In the genomic region with DNA sequence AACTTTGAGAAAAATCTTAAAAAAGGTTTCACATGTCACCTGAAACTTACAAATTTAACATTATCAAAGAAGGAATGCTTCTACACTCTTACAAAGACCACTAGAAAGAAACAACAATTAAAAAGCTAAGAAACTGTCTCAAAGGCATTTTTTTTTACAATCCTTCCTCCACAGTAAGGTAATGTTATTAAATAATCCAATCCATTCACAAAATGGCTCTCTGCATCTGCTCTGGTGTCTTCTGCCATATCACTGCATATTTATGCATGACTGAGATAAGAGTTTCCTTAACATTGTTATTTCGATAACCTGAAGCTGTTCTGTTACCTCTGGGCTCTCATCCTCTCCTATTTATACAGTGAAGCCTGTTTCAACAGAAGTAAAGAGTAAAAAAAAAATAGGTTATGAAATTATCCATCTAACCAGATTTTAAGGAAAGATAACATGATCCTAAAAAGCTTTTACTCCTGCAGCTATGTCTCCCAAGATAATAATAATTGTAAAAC, we compare ENCODE assay signal across 14 cellular contexts. TPM values are rescaled to one million over a fixed set of nuclear protein-coding genes. Genes with fewer than 3 reads are reported as not detected.
DNase-seq lines count a peak whose midpoint lies in the region; ATAC-seq and TF ChIP-seq lines count a peak whose summit lies in the region.
"Had no signal": no experiment of that assay in that cellular context is flagged by ENCODE, and none has a peak within 500 bp of the region (broad histone marks: within the 10 kb centered on the region; RNA-seq: fewer than 3 reads in every experiment).

No MANE protein-coding gene starts in this region.

- H3K36me3 ChIP-seq in CD4-positive, alpha-beta memory T cell (ENCODE audit: insufficient read depth, low read length): peaks cover 78% of the 10 kb centered on the region

- no peaks in the 10 kb centered on the region for H3K9me3 ChIP-seq in CD4-positive, alpha-beta memory T cell (ENCODE audit: control insufficient read depth in 1 of 2, low read length in 2 of 2)
- H3K9me3 ChIP-seq: ascending aorta, sigmoid colon had no signal

- DNase-seq in CD4-positive, alpha-beta memory T cell: no peak
- DNase-seq in HFFc6 (no peak), naive B cell (no peak), NCI-H748 treated with DMSO at 0.1 percent for 48 hours (lab: John Stamatoyannopoulos, UW) (no peak), NCI-H1092 (lab: John Stamatoyannopoulos, UW) (no peak)
- DNase-seq in activated T-helper 1 cell treated with anti-CD3 and anti-CD28 coated beads, Interleukin-12 subunit alpha, Interleukin-12 subunit beta, Interleukin-2, Interleukin-4 antibody, amounts not matched to agents 30 ng/mL and 10 ng/mL and 1 ng/mL, durations not matched to agents 14 hours and 24 hours and 36 hours (ENCODE audit: low spot score): no peak
- DNase-seq: COR-L47; effector CD4-positive, alpha-beta T cell; foreskin melanocyte; kidney; sigmoid colon had no signal

- H3K4me3 Mint-ChIP-seq in CD4-positive, alpha-beta memory T cell: peak overlapping the region in 7 of 8 donors; percentile 11 to 81 (median 69)
- H3K4me3 Mint-ChIP-seq in HFFc6 (peak overlapping the region; percentile 45), naive B cell (peak overlapping the region; percentile 6 to 82 (median 66))
- H3K4me3 Mint-ChIP-seq in activated T-helper 1 cell treated with anti-CD3 and anti-CD28 coated beads, Interleukin-12 subunit alpha, Interleukin-12 subunit beta, Interleukin-2, Interleukin-4 antibody, amounts not matched to agents 30 ng/mL and 10 ng/mL and 1 ng/mL, durations not matched to agents 14 hours and 24 hours and 36 hours: peak overlapping the region; percentile 78

- H3K4me1 ChIP-seq in CD4-positive, alpha-beta memory T cell (ENCODE audit: insufficient read depth, low read length): peaks cover 94% of the 10 kb centered on the region

- ATAC-seq in naive B cell (ENCODE audit: low read depth in 2 of 2) (no peak), GM21447 (IDR thresholded peaks at IDR 0.05; ENCODE audit: unreplicated experiment) (no peak), GM18867 (IDR thresholded peaks at IDR 0.05; ENCODE audit: unreplicated experiment) (no peak)

- no peaks in the 10 kb centered on the region for H3K27me3 ChIP-seq in CD4-positive, alpha-beta memory T cell (ENCODE audit: insufficient read depth, low read length)
- H3K27me3 ChIP-seq: ascending aorta, sigmoid colon had no signal

- no peaks in the 10 kb centered on the region for H3K27me3 Mint-ChIP-seq in CD4-positive, alpha-beta memory T cell
- H3K27me3 Mint-ChIP-seq in HFFc6 (ENCODE audit: insufficient read depth): peaks cover 11% of the 10 kb centered on the region
- no peaks in the 10 kb centered on the region for H3K27me3 Mint-ChIP-seq in activated T-helper 1 cell treated with anti-CD3 and anti-CD28 coated beads, Interleukin-12 subunit alpha, Interleukin-12 subunit beta, Interleukin-2, Interleukin-4 antibody, amounts not matched to agents 30 ng/mL and 10 ng/mL and 1 ng/mL, durations not matched to agents 14 hours and 24 hours and 36 hours (ENCODE audit: insufficient read depth)
- no peaks in the 10 kb centered on the region for H3K27me3 Mint-ChIP-seq in naive B cell

- H3K4me1 Mint-ChIP-seq in CD4-positive, alpha-beta memory T cell: peaks cover 67 to 98% (median 83%) of the 10 kb centered on the region in 4 donors
- H3K4me1 Mint-ChIP-seq in HFFc6 (ENCODE audit: low read depth): peaks cover 84% of the 10 kb centered on the region
- peaks cover 85% of the 10 kb centered on the region for H3K4me1 Mint-ChIP-seq in activated T-helper 1 cell treated with anti-CD3 and anti-CD28 coated beads, Interleukin-12 subunit alpha, Interleukin-12 subunit beta, Interleukin-2, Interleukin-4 antibody, amounts not matched to agents 30 ng/mL and 10 ng/mL and 1 ng/mL, durations not matched to agents 14 hours and 24 hours and 36 hours (ENCODE audit: low read depth)
- H3K4me1 Mint-ChIP-seq in naive B cell: peaks cover 56 to 75% (median 69%) of the 10 kb centered on the region in 3 donors

- TF ChIP-seq CTCF in HFFc6 (IDR thresholded peaks at IDR 0.05): no peak

- CTCF ChIA-PET in CD4-positive, alpha-beta memory T cell (lab: Charles Lee; ENCODE audit: partially characterized antibody): interaction anchor here (0.6 to 9.9 kb wide), 14 partner anchors 9 to 299 kb away, joined by 3 to 212 read pairs (median 4); partner anchors contain the start of genes CBX3, HNRNPA2B1 and SNX10

- H3K27ac ChIP-seq in CD4-positive, alpha-beta memory T cell (ENCODE audit: low read depth, low read length): peak overlapping the region; percentile 15
- H3K27ac ChIP-seq: ascending aorta, sigmoid colon had no signal

- POLR2A ChIA-PET in CD4-positive, alpha-beta memory T cell (lab: Charles Lee; ENCODE audit: partially characterized antibody): interaction anchor here (0.6 to 13.1 kb wide), 15 partner anchors 9 to 110 kb away, joined by 3 to 369 read pairs (median 6); partner anchors contain the start of genes CBX3, HNRNPA2B1, NFE2L3 and SNX10

- H3K36me3 Mint-ChIP-seq in CD4-positive, alpha-beta memory T cell: peaks cover 73 to 93% of the 10 kb centered on the region in 2 donors
- peaks cover 90% of the 10 kb centered on the region for H3K36me3 Mint-ChIP-seq in HFFc6 (ENCODE audit: low read depth)
- H3K36me3 Mint-ChIP-seq in activated T-helper 1 cell treated with anti-CD3 and anti-CD28 coated beads, Interleukin-12 subunit alpha, Interleukin-12 subunit beta, Interleukin-2, Interleukin-4 antibody, amounts not matched to agents 30 ng/mL and 10 ng/mL and 1 ng/mL, durations not matched to agents 14 hours and 24 hours and 36 hours (ENCODE audit: low read depth): peaks cover 85% of the 10 kb centered on the region
- H3K36me3 Mint-ChIP-seq in naive B cell: peaks cover 46 to 59% of the 10 kb centered on the region in 2 donors

- H3K4me3 ChIP-seq in CD4-positive, alpha-beta memory T cell (ENCODE audit: low read length in 2 of 2): no peak overlapping the region
- H3K4me3 ChIP-seq: ascending aorta, sigmoid colon had no signal

- peak overlapping the region; percentile 42 to 99 (median 86) for H3K27ac Mint-ChIP-seq in CD4-positive, alpha-beta memory T cell
- peak overlapping the region; percentile 79 for H3K27ac Mint-ChIP-seq in HFFc6
- H3K27ac Mint-ChIP-seq in activated T-helper 1 cell treated with anti-CD3 and anti-CD28 coated beads, Interleukin-12 subunit alpha, Interleukin-12 subunit beta, Interleukin-2, Interleukin-4 antibody, amounts not matched to agents 30 ng/mL and 10 ng/mL and 1 ng/mL, durations not matched to agents 14 hours and 24 hours and 36 hours: peak overlapping the region; percentile 55
- peak overlapping the region in 4 of 6 donors; percentile 55 to 100 (median 86) for H3K27ac Mint-ChIP-seq in naive B cell

- peaks cover 0 to 8% (median 0%) of the 10 kb centered on the region in 8 donors for H3K9me3 Mint-ChIP-seq in CD4-positive, alpha-beta memory T cell
- H3K9me3 Mint-ChIP-seq in HFFc6 (no peaks in the 10 kb centered on the region), naive B cell (no peaks in the 10 kb centered on the region)
- no peaks in the 10 kb centered on the region for H3K9me3 Mint-ChIP-seq in activated T-helper 1 cell treated with anti-CD3 and anti-CD28 coated beads, Interleukin-12 subunit alpha, Interleukin-12 subunit beta, Interleukin-2, Interleukin-4 antibody, amounts not matched to agents 30 ng/mL and 10 ng/mL and 1 ng/mL, durations not matched to agents 14 hours and 24 hours and 36 hours

- intact Hi-C loops in CD4-positive, alpha-beta memory T cell (cut with micrococcal nuclease): no loop called here
- intact Hi-C loops in activated T-helper 1 cell treated with anti-CD3 and anti-CD28 coated beads, Interleukin-12 subunit alpha, Interleukin-12 subunit beta, Interleukin-2, Interleukin-4 antibody, amounts not matched to agents 30 ng/mL and 10 ng/mL and 1 ng/mL, durations not matched to agents 14 hours and 24 hours and 36 hours (cut with micrococcal nuclease): no loop called here

RNA-seq across cellular contexts. Expression of gene HNRNPA2B1, which starts 8.5 kb away (rescaled TPM):
- 100 to 1,000 TPM; 450 to 466 TPM for total RNA-seq in CD4-positive, alpha-beta memory T cell
- polyA plus RNA-seq in CD4-positive, alpha-beta memory T cell: 100 to 1,000 TPM; 475 to 700 TPM
- total RNA-seq in HFFc6 (2021; fragmentation: NEBNext Ultra II Directional; extraction: Animal tissue kit (Norgen Biotek cat#: 25700)): 100 to 1,000 TPM; 403 to 643 (median 565) TPM
- total RNA-seq in activated T-helper 1 cell treated with anti-CD3 and anti-CD28 coated beads, Interleukin-12 subunit alpha, Interleukin-12 subunit beta, Interleukin-2, Interleukin-4 antibody, amounts not matched to agents 30 ng/mL and 10 ng/mL and 1 ng/mL, durations not matched to agents 14 hours and 24 hours and 36 hours: 821 and 823 TPM in 2 replicates
- 100 to 1,000 TPM; 585 to 820 (median 621) TPM for polyA plus RNA-seq in naive B cell (ENCODE audit: low read depth in 6 of 6)

RNA-seq across cellular contexts. Expression of gene CBX3, which starts 9.5 kb away (rescaled TPM):
- total RNA-seq in CD4-positive, alpha-beta memory T cell: 100 to 1,000 TPM; 160 to 173 TPM
- 100 to 1,000 TPM; 105 to 180 TPM for polyA plus RNA-seq in CD4-positive, alpha-beta memory T cell
- 100 to 1,000 TPM; 115 to 150 (median 140) TPM for total RNA-seq in HFFc6 (2021; fragmentation: NEBNext Ultra II Directional; extraction: Animal tissue kit (Norgen Biotek cat#: 25700))
- 284 and 298 TPM in 2 replicates for total RNA-seq in activated T-helper 1 cell treated with anti-CD3 and anti-CD28 coated beads, Interleukin-12 subunit alpha, Interleukin-12 subunit beta, Interleukin-2, Interleukin-4 antibody, amounts not matched to agents 30 ng/mL and 10 ng/mL and 1 ng/mL, durations not matched to agents 14 hours and 24 hours and 36 hours
- 100 to 1,000 TPM in 2 of 6 donors, 10 to 100 TPM in 4; 83.0 to 153 (median 94.2) TPM for polyA plus RNA-seq in naive B cell (ENCODE audit: low read depth in 6 of 6)

RNA-seq across cellular contexts. Expression of gene NFE2L3, which starts 40.0 kb away (rescaled TPM):
- total RNA-seq in CD4-positive, alpha-beta memory T cell: 1 to 10 TPM; 7.5 to 7.9 TPM
- 1 to 10 TPM; 7.9 to 9.6 TPM for polyA plus RNA-seq in CD4-positive, alpha-beta memory T cell
- total RNA-seq in HFFc6 (2021; fragmentation: NEBNext Ultra II Directional; extraction: Animal tissue kit (Norgen Biotek cat#: 25700)): 1 to 10 TPM; 2.3 to 6.5 (median 2.7) TPM
- total RNA-seq in activated T-helper 1 cell treated with anti-CD3 and anti-CD28 coated beads, Interleukin-12 subunit alpha, Interleukin-12 subunit beta, Interleukin-2, Interleukin-4 antibody, amounts not matched to agents 30 ng/mL and 10 ng/mL and 1 ng/mL, durations not matched to agents 14 hours and 24 hours and 36 hours: 80.1 TPM in 2 replicates
- polyA plus RNA-seq in naive B cell (ENCODE audit: low read depth in 6 of 6): 1 to 10 TPM in 5 of 6 donors, under 1 TPM in 1; 0.93 to 4.1 (median 2.4) TPM
